2 cellular contexts compared by ENCODE assay signal in genomic region chr4:82864336-82865001, GRCh38.
TF ChIP-seq lines count a peak whose summit lies in the region.

No MANE protein-coding gene starts in this region.

TF ChIP-seq in HepG2, 621 proteins besides CTCF, POLR2A, EP300 and RAD21:
- TF ChIP-seq PHB2 (IDR thresholded peaks at IDR 0.05; ENCODE audit: partially characterized antibody): no peak
- peak; percentile 63 for TF ChIP-seq RBM22 (optimal IDR thresholded peaks at IDR 0.05; ENCODE audit: low read length)

TF ChIP-seq in GM23338, 12 proteins besides CTCF, POLR2A, EP300 and RAD21:
- TF ChIP-seq ZNF462 (CRISPR knock-in tag; IDR thresholded peaks at IDR 0.05) (no peak), STAT1 (IDR thresholded peaks at IDR 0.05; ENCODE audit: unreplicated experiment) (no peak), CREB1 (CRISPR knock-in tag; IDR thresholded peaks at IDR 0.05; ENCODE audit: low read depth) (no peak), NANOG (IDR thresholded peaks at IDR 0.05; ENCODE audit: borderline replicate concordance) (no peak), EZH2phosphoT487 (IDR thresholded peaks at IDR 0.05; ENCODE audit: unreplicated experiment) (no peak)
